ENCODE assay signal across 8 cellular contexts in the genomic region with DNA sequence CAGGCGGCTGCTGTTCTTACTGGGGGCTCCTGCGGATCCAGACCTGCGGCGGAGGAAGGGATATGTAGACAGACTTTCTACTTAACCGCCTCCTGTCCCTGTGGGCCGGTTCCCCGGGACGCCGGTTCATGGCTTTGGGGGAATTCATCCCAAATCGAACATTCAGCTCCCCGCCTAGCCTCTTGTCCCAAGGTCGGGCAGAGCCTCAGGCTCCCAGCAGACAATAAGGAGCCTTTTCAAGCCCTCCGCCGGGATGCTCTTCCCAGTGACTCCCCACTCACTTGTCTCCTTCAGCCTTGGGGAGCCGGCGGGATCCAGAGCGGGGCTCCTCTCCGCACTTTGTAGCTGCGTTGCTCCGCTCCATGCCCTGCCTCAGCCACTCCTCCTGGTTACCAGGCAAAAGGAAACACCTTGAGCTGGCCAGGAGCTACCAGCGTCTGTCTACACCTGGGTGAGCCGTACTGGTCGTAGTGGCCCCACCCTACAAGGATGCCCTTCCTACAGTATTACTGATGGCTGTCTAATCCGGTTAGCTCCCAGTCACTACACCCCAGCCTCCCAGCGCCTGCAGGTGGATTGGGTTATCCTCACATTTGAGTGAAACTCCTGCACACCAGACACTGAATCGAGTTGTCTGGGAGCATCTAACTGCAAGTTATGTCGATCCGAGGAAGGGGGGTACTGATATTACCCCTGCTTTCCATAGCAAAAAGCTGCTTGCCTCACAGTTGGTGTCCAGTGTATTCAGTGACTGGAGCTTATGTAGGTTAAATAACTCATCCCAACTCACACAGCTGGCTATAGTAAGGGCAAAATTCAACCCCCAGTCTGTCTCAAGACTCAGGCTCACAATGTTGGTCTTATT. TPM values are rescaled to one million over a fixed set of nuclear protein-coding genes. Genes with fewer than 3 reads are reported as not detected.
DNase-seq lines count a peak whose midpoint lies in the region; ATAC-seq and TF ChIP-seq lines count a peak whose summit lies in the region.

A gene with protein sequence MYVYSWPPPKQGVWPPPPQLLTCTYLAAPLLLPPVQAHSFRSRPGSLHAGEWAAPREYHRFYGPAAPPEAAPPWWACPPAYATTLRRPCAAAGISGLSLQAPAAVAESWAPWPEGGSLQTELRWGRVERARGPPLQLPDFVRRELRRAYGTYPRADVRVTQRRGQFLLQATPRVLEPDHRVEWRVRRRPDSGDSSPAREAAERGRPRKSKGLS (minus strand): TSS at position 439 of the 865 bp plus-strand sequence. CDS start 450 bp downstream, outside the sequence.

- H4K20me1 ChIP-seq in KMS-11 (ENCODE audit: insufficient read depth): no peaks in the 10 kb centered on the region

- peak within 1 kb of the TSS; percentile 73 for H3K27ac ChIP-seq in KMS-11
- H3K27ac ChIP-seq in upper lobe of right lung: peak within 1 kb of the TSS; percentile 89

- H3K27me3 ChIP-seq in KMS-11 (ENCODE audit: insufficient read depth, low read depth) (no peaks in the 10 kb centered on the region), upper lobe of right lung (no peaks in the 10 kb centered on the region)

- no peaks in the 10 kb centered on the region for H3K9me3 ChIP-seq in upper lobe of right lung

- H3K36me3 ChIP-seq in KMS-11 (ENCODE audit: insufficient read depth) (no peaks in the 10 kb centered on the region), upper lobe of right lung (no peaks in the 10 kb centered on the region)

- no peak within 1 kb of the TSS for H3K4me3 ChIP-seq in KMS-11 (IDR thresholded peaks at IDR 0.05; ENCODE audit: insufficient read depth, low read depth, low read length)
- H3K4me3 ChIP-seq in upper lobe of right lung: peak within 1 kb of the TSS; percentile 88

- peaks cover 64% of the 10 kb centered on the region for H3K4me1 Mint-ChIP-seq in CD14-positive monocyte
- peaks cover 42% of the 10 kb centered on the region for H3K4me1 Mint-ChIP-seq in brain
- H3K4me1 Mint-ChIP-seq in memory B cell: peaks cover 17% of the 10 kb centered on the region

- H3K27me3 Mint-ChIP-seq in CD14-positive monocyte (ENCODE audit: low read depth in 3 of 3) (peaks cover 0 to 2% (median 0%) of the 10 kb centered on the region in 3 donors), brain (peaks cover 12% of the 10 kb centered on the region), memory B cell (no peaks in the 10 kb centered on the region)

- peak within 1 kb of the TSS; percentile 80 to 94 for H3K4me3 Mint-ChIP-seq in CD14-positive monocyte
- peak within 1 kb of the TSS; percentile 82 to 91 (median 85) for H3K4me3 Mint-ChIP-seq in brain
- H3K4me3 Mint-ChIP-seq in memory B cell: peak within 1 kb of the TSS; percentile 95

- peaks cover 14% of the 10 kb centered on the region for H3K79me2 ChIP-seq in KMS-11 (ENCODE audit: insufficient read depth, low read depth)

- peak within 1 kb of the TSS; percentile 81; the same call in 1 of the 2 replicates for H3K9ac ChIP-seq in KMS-11

- H3K27ac Mint-ChIP-seq in CD14-positive monocyte (peak within 1 kb of the TSS; percentile 98 to 100 (median 98)), brain (peak within 1 kb of the TSS; percentile 54 to 94 (median 63)), memory B cell (peak within 1 kb of the TSS; percentile 86)

- intact Hi-C loops in CD14-positive monocyte (cut with micrococcal nuclease) (no loop called here), upper lobe of right lung (cut with DNase I) (no loop called here)

- no peak for DNase-seq in CD14-positive monocyte (ENCODE audit: low spot score)
- no peak for DNase-seq in memory B cell (ENCODE audit: low spot score in 2 of 2)
- DNase-seq in upper lobe of right lung: peak; percentile 74
- no peak for DNase-seq in NCI-H446 (lab: John Stamatoyannopoulos, UW)
- DNase-seq in effector CD4-positive, alpha-beta T cell: no peak
- no peak for DNase-seq in AML-193 (lab: John Stamatoyannopoulos, UW)

- H3K36me3 Mint-ChIP-seq in CD14-positive monocyte: peaks cover 4 to 5% of the 10 kb centered on the region in 2 donors
- H3K36me3 Mint-ChIP-seq in brain: peaks cover 5% of the 10 kb centered on the region
- peaks cover 4% of the 10 kb centered on the region for H3K36me3 Mint-ChIP-seq in memory B cell

- peak within 1 kb of the TSS; percentile 57; the same call in 1 of the 2 replicates for H2AFZ ChIP-seq in KMS-11 (ENCODE audit: low read depth)

- TF ChIP-seq CTCF in CD14-positive monocyte (IDR thresholded peaks at IDR 0.05) (no peak), KMS-11 (conservative IDR thresholded peaks at IDR 0.05; ENCODE audit: low read depth, low read length) (no peak), brain (conservative IDR thresholded peaks at IDR 0.05) (no peak), upper lobe of right lung (IDR thresholded peaks at IDR 0.05) (no peak)

- H3K4me2 ChIP-seq in KMS-11: peak within 1 kb of the TSS; percentile 65

- peaks cover 36% of the 10 kb centered on the region for H3K4me1 ChIP-seq in KMS-11 (ENCODE audit: low read depth, poor library complexity, severe bottlenecking)
- H3K4me1 ChIP-seq in upper lobe of right lung: peaks cover 39% of the 10 kb centered on the region

- peaks cover 0 to 4% (median 0%) of the 10 kb centered on the region in 7 donors for H3K9me3 Mint-ChIP-seq in CD14-positive monocyte
- peaks cover 0 to 3% (median 0%) of the 10 kb centered on the region in 5 experiments for H3K9me3 Mint-ChIP-seq in brain
- H3K9me3 Mint-ChIP-seq in memory B cell: no peaks in the 10 kb centered on the region

- ATAC-seq in memory B cell (ENCODE audit: low read depth) (no peak), upper lobe of right lung (peak; percentile 23)

RNA-seq across cellular contexts. Expression of the gene that starts here (rescaled TPM):
- polyA plus RNA-seq in CD14-positive monocyte: not detected
- polyA plus RNA-seq in brain (ENCODE audit: insufficient read depth, low read depth, low replicate concordance): 0.53 TPM
- 3.1 TPM for total RNA-seq in upper lobe of right lung
